8 cellular contexts compared by ENCODE assay signal in genomic region chr17:47821031-47821423, GRCh38. TPM values are rescaled to one million over a fixed set of nuclear protein-coding genes. Genes with fewer than 3 reads are reported as not detected.
DNase-seq lines count a peak whose midpoint lies in the region; ATAC-seq, FAIRE-seq and TF ChIP-seq lines count a peak whose summit lies in the region.

No MANE protein-coding gene starts in this region.

- H3K27me3 ChIP-seq in DND-41 (ENCODE audit: insufficient read depth, low read length, poor library complexity) (no peaks in the 10 kb centered on the region), endothelial cell of umbilical vein (ENCODE audit: control insufficient read depth in 2 of 2, insufficient read depth in 2 of 2, low read length in 2 of 2) (no peaks in the 10 kb centered on the region)

- peaks cover 53% of the 10 kb centered on the region for H3K36me3 ChIP-seq in DND-41 (ENCODE audit: insufficient read depth, low read length)
- H3K36me3 ChIP-seq in OCI-LY7 (ENCODE audit: insufficient read depth, low read length) = peaks cover 33% of the 10 kb centered on the region
- peaks cover 3 to 29% of the 10 kb centered on the region in 2 experiments for H3K36me3 ChIP-seq in endothelial cell of umbilical vein (ENCODE audit: control insufficient read depth in 2 of 2, extremely low read depth in 1 of 2, insufficient read depth in 2 of 2, low read length in 2 of 2)

- no peak for TF ChIP-seq CTCF in DND-41 (IDR thresholded peaks at IDR 0.05; ENCODE audit: borderline replicate concordance, extremely low read depth, low read length, poor library complexity, severe bottlenecking)
- TF ChIP-seq CTCF in OCI-LY7 (conservative IDR thresholded peaks at IDR 0.05; ENCODE audit: low read length) = no peak
- TF ChIP-seq CTCF in endothelial cell of umbilical vein (IDR thresholded peaks at IDR 0.05; ENCODE audit: extremely low read depth in 1 of 2, insufficient read depth in 1 of 2, low read depth in 1 of 2, low read length in 2 of 2) = no peak
- no peak for TF ChIP-seq CTCF in osteocyte (IDR thresholded peaks at IDR 0.05)

- intact Hi-C loops in OCI-LY7 (cut with micrococcal nuclease; ENCODE audit: unreplicated experiment) = loop anchor here (1.0 kb wide), 1 partner anchor 10 kb away; the partner anchor contains the start of genes LRRC46 and MRPL10
- intact Hi-C loops in endothelial cell of umbilical vein (cut with micrococcal nuclease) = loop anchor here (1.0 kb wide), 2 partner anchors 10 to 45 kb away; partner anchors contain the start of genes LRRC46 and MRPL10

- H3K9me1 ChIP-seq in endothelial cell of umbilical vein (replicated peaks; ENCODE audit: control insufficient read depth, extremely low read depth, insufficient read depth, low read length) = no peaks in the 10 kb centered on the region

- no peak for TF ChIP-seq POLR2A in endothelial cell of umbilical vein (IDR thresholded peaks at IDR 0.05; ENCODE audit: low read depth, low read length)

- H3K9me3 ChIP-seq in DND-41 (ENCODE audit: insufficient read depth, low read length, severe bottlenecking) (no peaks in the 10 kb centered on the region), OCI-LY7 (ENCODE audit: low read length) (no peaks in the 10 kb centered on the region), endothelial cell of umbilical vein (replicated peaks; ENCODE audit: control insufficient read depth, insufficient read depth, low read length) (no peaks in the 10 kb centered on the region)

- FAIRE-seq in endothelial cell of umbilical vein (lab: Jason Lieb, UNC) = no peak
- FAIRE-seq in GM19239 (lab: Jason Lieb, UNC) = no peak

- POLR2A ChIA-PET in OCI-LY7 (lab: Charles Lee) = interaction anchor here (0.5 to 2.1 kb wide), 5 partner anchors 10 to 128 kb away, joined by 3 to 13 read pairs (median 3); partner anchors contain the start of genes LRRC46, MRPL10 and SCRN2
- POLR2A ChIA-PET in endothelial cell of umbilical vein (lab: Charles Lee) = interaction anchor here (0.6 to 1.6 kb wide), 2 partner anchors 10 to 754 kb away, joined by 5 to 8 read pairs; partner anchors contain the start of genes LRRC46 and MRPL10

- dilution Hi-C loops in endothelial cell of umbilical vein (cut with MboI; ENCODE audit: extremely low pct_ligation_motif_present, low sequenced_read_pairs) = no loop called here

- ATAC-seq in DND-41 (ENCODE audit: insufficient read depth, low read depth) (no peak), HG02623 (IDR thresholded peaks at IDR 0.05; ENCODE audit: unreplicated experiment) (no peak), GM19023 (IDR thresholded peaks at IDR 0.05; ENCODE audit: unreplicated experiment) (no peak), HG03159 (IDR thresholded peaks at IDR 0.05; ENCODE audit: unreplicated experiment) (no peak)

- H3K9me3 Mint-ChIP-seq in osteocyte (ENCODE audit: unreplicated experiment) = no peaks in the 10 kb centered on the region

- H3K27ac ChIP-seq in DND-41 (ENCODE audit: low read length) = peak overlapping the region; percentile 78
- H3K27ac ChIP-seq in OCI-LY7 (ENCODE audit: low read depth, low read length, poor library complexity, severe bottlenecking) = no peak overlapping the region
- peak overlapping the region; percentile 48 for H3K27ac ChIP-seq in endothelial cell of umbilical vein (ENCODE audit: insufficient read depth, low read depth, low read length)

- CTCF ChIA-PET in OCI-LY7 (lab: Charles Lee; ENCODE audit: unreplicated experiment) (interaction anchor here (2.1 kb wide), 1 partner anchor 10 kb away, joined by 4 read pairs; the partner anchor contains the start of genes LRRC46 and MRPL10), endothelial cell of umbilical vein (lab: Charles Lee) (interaction anchor here (0.6 to 2.1 kb wide), 5 partner anchors 10 to 69 kb away, joined by 3 to 22 read pairs (median 4); partner anchors contain the start of genes LRRC46, MRPL10 and SP6)

- H3K4me2 ChIP-seq in DND-41 (ENCODE audit: insufficient read depth, low read length) (peak overlapping the region; percentile 99), OCI-LY7 (ENCODE audit: low read length) (peak overlapping the region; percentile 95), endothelial cell of umbilical vein (ENCODE audit: insufficient read depth, low read length) (peak overlapping the region; percentile 60)

- H3K27me3 Mint-ChIP-seq in osteocyte (ENCODE audit: unreplicated experiment) = no peaks in the 10 kb centered on the region

- DNase-seq in DND-41 (peak; percentile 15), OCI-LY7 (ENCODE audit: low spot score) (no peak), endothelial cell of umbilical vein (ENCODE audit: low read depth, low spot score) (no peak), osteocyte (ENCODE audit: extremely low spot score, unreplicated experiment) (no peak), GM19239 (ENCODE audit: insufficient read length, low spot score) (no peak)

- H3K4me1 ChIP-seq in DND-41 (ENCODE audit: insufficient read depth, low read length) (peaks cover 24% of the 10 kb centered on the region), OCI-LY7 (ENCODE audit: insufficient read depth, low read length, poor library complexity, severe bottlenecking) (peaks cover 16% of the 10 kb centered on the region), endothelial cell of umbilical vein (ENCODE audit: control insufficient read depth, extremely low read depth, insufficient read depth, low read length) (peaks cover 17% of the 10 kb centered on the region)

- peaks cover 23% of the 10 kb centered on the region for H3K4me1 Mint-ChIP-seq in osteocyte (ENCODE audit: unreplicated experiment)

- H2AFZ ChIP-seq in DND-41 (ENCODE audit: low read depth, low read length) (peak overlapping the region; percentile 84), OCI-LY7 (ENCODE audit: low read length) (0 out of 2 replicates have a peak overlapping the region, but pooled peaks have one; percentile 65), endothelial cell of umbilical vein (ENCODE audit: low read depth, low read length) (peak overlapping the region; percentile 5)

- H3K9ac ChIP-seq in DND-41 (ENCODE audit: low read depth, low read length) (peak overlapping the region; percentile 79), endothelial cell of umbilical vein (replicated peaks; ENCODE audit: extremely low read depth, insufficient read depth, low read length) (peak overlapping the region; percentile 48)

- H3K36me3 Mint-ChIP-seq in osteocyte (ENCODE audit: unreplicated experiment) = peaks cover 15% of the 10 kb centered on the region

- H3K9me2 ChIP-seq in OCI-LY7 (ENCODE audit: insufficient read depth, low read length) = no peaks in the 10 kb centered on the region

- H3K4me3 ChIP-seq in DND-41 (ENCODE audit: low read depth in 1 of 2, low read length in 2 of 2) (peak overlapping the region; percentile 85 to 88; a peak in 3 of 4 replicates), OCI-LY7 (ENCODE audit: low read depth, low read length, poor library complexity, severe bottlenecking) (peak overlapping the region; percentile 92), endothelial cell of umbilical vein (replicated peaks in 1 of 3; ENCODE audit: insufficient read depth in 1 of 3, low read depth in 1 of 3, low read length in 3 of 3) (peak overlapping the region; percentile 40 to 72 (median 47))

- H3K79me2 ChIP-seq in DND-41 (ENCODE audit: insufficient read depth, low read length) (peaks cover 19% of the 10 kb centered on the region), OCI-LY7 (ENCODE audit: insufficient read depth, low read depth, low read length) (peaks cover 7% of the 10 kb centered on the region; the same call in 1 of the 2 replicates), endothelial cell of umbilical vein (ENCODE audit: control insufficient read depth, insufficient read depth, low read length) (peaks cover 9% of the 10 kb centered on the region)

- H4K20me1 ChIP-seq in DND-41 (ENCODE audit: insufficient read depth, low read length) (no peaks in the 10 kb centered on the region; the same call in 1 of the 2 replicates), OCI-LY7 (ENCODE audit: insufficient read depth, low read length) (no peaks in the 10 kb centered on the region), endothelial cell of umbilical vein (replicated peaks; ENCODE audit: control insufficient read depth, extremely low read depth, insufficient read depth, low read length) (no peaks in the 10 kb centered on the region)

- peak overlapping the region; percentile 98 for H3K4me3 Mint-ChIP-seq in osteocyte (ENCODE audit: unreplicated experiment)

- H3K27ac Mint-ChIP-seq in osteocyte (ENCODE audit: unreplicated experiment) = peak overlapping the region; percentile 84

- BruUV-seq in OCI-LY7 (replicated peaks; lab: Mats Ljungman, UMichigan) (no TSS peak), endothelial cell of umbilical vein (replicated peaks; lab: Mats Ljungman, UMichigan) (TSS peak; percentile 51)

RNA-seq across cellular contexts. Expression of gene OSBPL7, which starts 0.6 kb away (rescaled TPM):
- total RNA-seq in OCI-LY7 (2014; rRNA removed; shearing (Covaris generic)) = 16.2 and 24.4 TPM in 2 replicates
- total RNA-seq in OCI-LY7 (2022) (31.1 and 35.7 TPM in 2 replicates), endothelial cell of umbilical vein (26.7 and 29.1 TPM in 2 replicates), osteocyte (16.8 and 18.0 TPM in 2 replicates)
- polyA plus RNA-seq in endothelial cell of umbilical vein = 16.2 and 19.2 TPM in 2 replicates
- polyA plus RNA-seq in endothelial cell of umbilical vein (2011; cell fraction: cytosol; rRNA removed) = 6.3 and 9.4 TPM in 2 replicates
- 114 and 121 TPM in 2 replicates for polyA plus RNA-seq in endothelial cell of umbilical vein (2011; cell fraction: nucleus; rRNA removed)
- polyA plus RNA-seq in endothelial cell of umbilical vein (2012) = 14.8 and 18.8 TPM in 2 replicates
- 16.9 and 17.6 TPM in 2 replicates for polyA minus RNA-seq in endothelial cell of umbilical vein
- 3.6 TPM for polyA minus RNA-seq in endothelial cell of umbilical vein (2011; cell fraction: cytosol; rRNA and poly(A)+ RNA removed)
- 25.0 and 35.9 TPM in 2 replicates for polyA minus RNA-seq in endothelial cell of umbilical vein (2011; cell fraction: nucleus; rRNA and poly(A)+ RNA removed)

RNA-seq across cellular contexts. Expression of gene MRPL10, which starts 10.3 kb away (rescaled TPM):
- total RNA-seq in OCI-LY7 (2014; rRNA removed; shearing (Covaris generic)) = 27.1 and 50.8 TPM in 2 replicates
- total RNA-seq in OCI-LY7 (2022) = 55.9 and 56.7 TPM in 2 replicates
- 38.5 and 43.4 TPM in 2 replicates for total RNA-seq in endothelial cell of umbilical vein
- 84.0 and 88.1 TPM in 2 replicates for polyA plus RNA-seq in endothelial cell of umbilical vein
- polyA plus RNA-seq in endothelial cell of umbilical vein (2011; cell fraction: cytosol; rRNA removed) = 61.7 and 64.3 TPM in 2 replicates
- polyA plus RNA-seq in endothelial cell of umbilical vein (2011; cell fraction: nucleus; rRNA removed) = 28.5 and 31.6 TPM in 2 replicates
- 45.5 and 51.0 TPM in 2 replicates for polyA plus RNA-seq in endothelial cell of umbilical vein (2012)
- 64.0 and 68.7 TPM in 2 replicates for polyA minus RNA-seq in endothelial cell of umbilical vein
- 83.4 TPM for polyA minus RNA-seq in endothelial cell of umbilical vein (2011; cell fraction: cytosol; rRNA and poly(A)+ RNA removed)
- 8.4 and 12.2 TPM in 2 replicates for polyA minus RNA-seq in endothelial cell of umbilical vein (2011; cell fraction: nucleus; rRNA and poly(A)+ RNA removed)
- 41.0 and 41.8 TPM in 2 replicates for total RNA-seq in osteocyte

RNA-seq across cellular contexts. Expression of gene LRRC46, which starts 10.4 kb away (rescaled TPM):
- 0.23 and 0.85 TPM in 2 replicates for total RNA-seq in OCI-LY7 (2014; rRNA removed; shearing (Covaris generic))
- total RNA-seq in OCI-LY7 (2022) = 1.2 and 2.0 TPM in 2 replicates
- 0.42 TPM in 1 of 2 replicates, not detected in the other for total RNA-seq in endothelial cell of umbilical vein
- polyA plus RNA-seq in endothelial cell of umbilical vein = 0.13 and 0.36 TPM in 2 replicates
- 0.10 and 0.16 TPM in 2 replicates for polyA plus RNA-seq in endothelial cell of umbilical vein (2011; cell fraction: cytosol; rRNA removed)
- polyA plus RNA-seq in endothelial cell of umbilical vein (2011; cell fraction: nucleus; rRNA removed) = 0.38 and 0.56 TPM in 2 replicates
- 0.27 and 0.74 TPM in 2 replicates for polyA plus RNA-seq in endothelial cell of umbilical vein (2012)
- polyA minus RNA-seq in endothelial cell of umbilical vein = 0.53 TPM in 1 of 2 replicates, not detected in the other
- not detected for polyA minus RNA-seq in endothelial cell of umbilical vein (2011; cell fraction: cytosol; rRNA and poly(A)+ RNA removed)
- not detected in 2 replicates for polyA minus RNA-seq in endothelial cell of umbilical vein (2011; cell fraction: nucleus; rRNA and poly(A)+ RNA removed)
- 0.54 and 0.84 TPM in 2 replicates for total RNA-seq in osteocyte

RNA-seq across cellular contexts. Expression of gene SCRN2, which starts 20.0 kb away (rescaled TPM):
- total RNA-seq in OCI-LY7 (2014; rRNA removed; shearing (Covaris generic)) = 33.9 and 42.9 TPM in 2 replicates
- total RNA-seq in OCI-LY7 (2022) = 37.3 and 39.1 TPM in 2 replicates
- 31.1 and 31.7 TPM in 2 replicates for total RNA-seq in endothelial cell of umbilical vein
- polyA plus RNA-seq in endothelial cell of umbilical vein = 47.6 and 48.9 TPM in 2 replicates
- polyA plus RNA-seq in endothelial cell of umbilical vein (2011; cell fraction: cytosol; rRNA removed) = 21.4 and 35.5 TPM in 2 replicates
- polyA plus RNA-seq in endothelial cell of umbilical vein (2011; cell fraction: nucleus; rRNA removed) = 151 and 171 TPM in 2 replicates
- polyA plus RNA-seq in endothelial cell of umbilical vein (2012) = 22.6 and 30.7 TPM in 2 replicates
- 18.8 and 32.5 TPM in 2 replicates for polyA minus RNA-seq in endothelial cell of umbilical vein
- 12.2 TPM for polyA minus RNA-seq in endothelial cell of umbilical vein (2011; cell fraction: cytosol; rRNA and poly(A)+ RNA removed)
- polyA minus RNA-seq in endothelial cell of umbilical vein (2011; cell fraction: nucleus; rRNA and poly(A)+ RNA removed) = 24.3 and 24.7 TPM in 2 replicates
- total RNA-seq in osteocyte = 25.4 and 25.6 TPM in 2 replicates

RNA-seq across cellular contexts. Expression of gene SP6, which starts 29.9 kb away (rescaled TPM):
- total RNA-seq in OCI-LY7 (2014; rRNA removed; shearing (Covaris generic)) = 0.08 and 0.22 TPM in 2 replicates
- total RNA-seq in OCI-LY7 (2022) (0.08 and 0.24 TPM in 2 replicates), endothelial cell of umbilical vein (0.90 and 1.3 TPM in 2 replicates), osteocyte (0.16 TPM in 1 of 2 replicates, not detected in the other)
- 0.11 and 0.13 TPM in 2 replicates for polyA plus RNA-seq in endothelial cell of umbilical vein
- 0.06 TPM in 2 replicates for polyA plus RNA-seq in endothelial cell of umbilical vein (2011; cell fraction: cytosol; rRNA removed)
- polyA plus RNA-seq in endothelial cell of umbilical vein (2011; cell fraction: nucleus; rRNA removed) = 0.07 and 0.10 TPM in 2 replicates
- 0.29 and 0.35 TPM in 2 replicates for polyA plus RNA-seq in endothelial cell of umbilical vein (2012)
- 0.06 and 0.10 TPM in 2 replicates for polyA minus RNA-seq in endothelial cell of umbilical vein
- 0.20 TPM for polyA minus RNA-seq in endothelial cell of umbilical vein (2011; cell fraction: cytosol; rRNA and poly(A)+ RNA removed)
- polyA minus RNA-seq in endothelial cell of umbilical vein (2011; cell fraction: nucleus; rRNA and poly(A)+ RNA removed) = 0.14 TPM in 1 of 2 replicates, not detected in the other

Comparison
In these comparisons a context has a peak if more than half of its experiments do, and no peak if none do; other contexts are left out.
1. H2AFZ ChIP-seq: peak in every context shown above with its lines; median percentile 84 in DND-41; 65 in OCI-LY7; 5 in endothelial cell of umbilical vein.